In the genomic region with DNA sequence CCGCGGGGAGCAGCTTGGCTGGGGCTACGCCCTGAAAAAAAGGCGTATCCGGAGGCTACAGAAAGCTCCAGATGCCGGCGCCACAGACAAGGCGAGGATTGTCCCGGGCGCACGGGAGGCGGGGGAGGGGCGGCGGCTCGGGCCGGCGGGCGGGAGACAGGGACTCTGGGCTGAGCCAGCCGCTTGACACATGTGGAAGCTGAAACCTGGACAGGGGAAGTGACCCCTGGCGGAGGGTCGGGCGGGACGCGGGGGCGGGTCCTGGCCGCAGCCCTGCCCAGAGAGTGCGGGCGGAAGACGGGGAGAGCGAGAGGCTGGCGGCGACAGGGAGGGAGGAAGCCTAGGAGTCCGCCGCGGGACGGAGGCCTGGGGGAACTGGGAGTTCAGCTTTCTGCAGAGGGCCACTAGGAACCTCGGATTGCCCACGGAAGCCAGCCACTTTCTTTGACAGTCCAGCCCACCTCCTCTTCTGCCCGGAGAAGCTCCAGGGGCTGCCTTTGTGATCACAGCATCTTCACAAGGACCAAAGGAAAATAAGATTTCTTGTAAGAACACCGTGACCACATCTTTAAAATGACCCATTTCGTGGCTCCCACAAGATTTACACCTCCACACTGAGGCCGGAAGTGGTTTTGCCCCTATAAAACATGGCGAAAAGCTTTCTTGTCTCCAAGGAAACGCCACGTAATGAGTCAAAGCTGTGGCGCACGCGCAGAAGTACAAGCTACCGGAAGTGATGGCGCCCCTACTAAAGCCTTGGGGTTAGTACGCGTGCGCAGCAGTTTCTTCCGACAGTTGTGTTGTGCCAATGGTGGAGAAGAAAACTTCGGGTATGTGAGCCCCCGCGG, we compare ENCODE assay signal across 1 cellular context.
TF ChIP-seq lines count a peak whose summit lies in the region.

A gene with protein sequence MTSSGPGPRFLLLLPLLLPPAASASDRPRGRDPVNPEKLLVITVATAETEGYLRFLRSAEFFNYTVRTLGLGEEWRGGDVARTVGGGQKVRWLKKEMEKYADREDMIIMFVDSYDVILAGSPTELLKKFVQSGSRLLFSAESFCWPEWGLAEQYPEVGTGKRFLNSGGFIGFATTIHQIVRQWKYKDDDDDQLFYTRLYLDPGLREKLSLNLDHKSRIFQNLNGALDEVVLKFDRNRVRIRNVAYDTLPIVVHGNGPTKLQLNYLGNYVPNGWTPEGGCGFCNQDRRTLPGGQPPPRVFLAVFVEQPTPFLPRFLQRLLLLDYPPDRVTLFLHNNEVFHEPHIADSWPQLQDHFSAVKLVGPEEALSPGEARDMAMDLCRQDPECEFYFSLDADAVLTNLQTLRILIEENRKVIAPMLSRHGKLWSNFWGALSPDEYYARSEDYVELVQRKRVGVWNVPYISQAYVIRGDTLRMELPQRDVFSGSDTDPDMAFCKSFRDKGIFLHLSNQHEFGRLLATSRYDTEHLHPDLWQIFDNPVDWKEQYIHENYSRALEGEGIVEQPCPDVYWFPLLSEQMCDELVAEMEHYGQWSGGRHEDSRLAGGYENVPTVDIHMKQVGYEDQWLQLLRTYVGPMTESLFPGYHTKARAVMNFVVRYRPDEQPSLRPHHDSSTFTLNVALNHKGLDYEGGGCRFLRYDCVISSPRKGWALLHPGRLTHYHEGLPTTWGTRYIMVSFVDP (minus strand): TSS at position 194 of the 848 bp plus-strand sequence. CDS start 307 bp downstream, outside the sequence.
A gene (plus strand): TSS at position 778 of the 848 bp plus-strand sequence. CDS start 31 bp downstream, at position 809.

TF ChIP-seq in HepG2, 621 proteins besides CTCF, POLR2A, EP300 and RAD21 (continued from another document and continues in another):
- TF ChIP-seq TBX2 (CRISPR knock-in tag; IDR thresholded peaks at IDR 0.05; ENCODE audit: borderline replicate concordance) (0 out of 2 replicates have a peak, but pooled peaks have one; percentile 57), MEIS2 (CRISPR knock-in tag; IDR thresholded peaks at IDR 0.05) (peak; percentile 68; the same call in 1 of the 2 replicates), SMARCC2 (IDR thresholded peaks at IDR 0.05) (no peak), POLR2AphosphoS5 (IDR thresholded peaks at IDR 0.05; ENCODE audit: low read depth, low read length) (peak; percentile 60; the same call in 1 of the 2 replicates), GABPB1 (CRISPR knock-in tag; IDR thresholded peaks at IDR 0.05) (peak; percentile 91), ZNF232 (CRISPR knock-in tag; IDR thresholded peaks at IDR 0.05; ENCODE audit: borderline replicate concordance) (0 out of 2 replicates have a peak, but pooled peaks have one; percentile 77), ZNF589 (CRISPR knock-in tag; conservative IDR thresholded peaks at IDR 0.05) (peak; percentile 61; the same call in 1 of the 2 replicates), MEF2D (CRISPR knock-in tag; IDR thresholded peaks at IDR 0.05) (no peak; the same call in 1 of the 2 replicates), ZNF766 (CRISPR knock-in tag; IDR thresholded peaks at IDR 0.05; ENCODE audit: borderline replicate concordance) (no peak), ZNF235 (CRISPR knock-in tag; IDR thresholded peaks at IDR 0.05; ENCODE audit: borderline replicate concordance) (0 out of 2 replicates have a peak, but pooled peaks have one; percentile 36), ASH2L (IDR thresholded peaks at IDR 0.05; ENCODE audit: insufficient read length, low read depth, low read length) (peak; percentile 33), ZFP90 (CRISPR knock-in tag; IDR thresholded peaks at IDR 0.05; ENCODE audit: borderline replicate concordance) (no peak; the same call in 1 of the 2 replicates), ZNF598 (CRISPR knock-in tag; IDR thresholded peaks at IDR 0.05; ENCODE audit: borderline replicate concordance) (no peak), MAF1 (CRISPR knock-in tag; IDR thresholded peaks at IDR 0.05; ENCODE audit: borderline replicate concordance) (peak; percentile 53; the same call in 1 of the 2 replicates), ZEB1 (IDR thresholded peaks at IDR 0.05; ENCODE audit: insufficient replicate concordance, low read depth) (peak; percentile 22), BRD4 (CRISPR knock-in tag; IDR thresholded peaks at IDR 0.05) (peak; percentile 74; the same call in 1 of the 2 replicates), KLF15 (CRISPR knock-in tag; IDR thresholded peaks at IDR 0.05; ENCODE audit: borderline replicate concordance) (peak; percentile 53; the same call in 1 of the 2 replicates), ONECUT2 (CRISPR knock-in tag; IDR thresholded peaks at IDR 0.05) (no peak), BCL6 (CRISPR knock-in tag; IDR thresholded peaks at IDR 0.05) (peak; percentile 54; the same call in 1 of the 2 replicates), ZNF230 (CRISPR knock-in tag; IDR thresholded peaks at IDR 0.05) (no peak; the same call in 1 of the 2 replicates), KLF16 (CRISPR knock-in tag; IDR thresholded peaks at IDR 0.05) (no peak; a peak in 2 of 4 replicates), ZNF557 (CRISPR knock-in tag; IDR thresholded peaks at IDR 0.05) (0 out of 2 replicates have a peak, but pooled peaks have one; percentile 40), NR2C2 (CRISPR knock-in tag; IDR thresholded peaks at IDR 0.05; ENCODE audit: borderline replicate concordance) (peak; percentile 90; the same call in 1 of the 2 replicates), ZFP36L1 (CRISPR knock-in tag; IDR thresholded peaks at IDR 0.05) (0 out of 2 replicates have a peak, but pooled peaks have one; percentile 31)
- TF ChIP-seq, protein P1, sequence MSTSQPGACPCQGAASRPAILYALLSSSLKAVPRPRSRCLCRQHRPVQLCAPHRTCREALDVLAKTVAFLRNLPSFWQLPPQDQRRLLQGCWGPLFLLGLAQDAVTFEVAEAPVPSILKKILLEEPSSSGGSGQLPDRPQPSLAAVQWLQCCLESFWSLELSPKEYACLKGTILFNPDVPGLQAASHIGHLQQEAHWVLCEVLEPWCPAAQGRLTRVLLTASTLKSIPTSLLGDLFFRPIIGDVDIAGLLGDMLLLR (CRISPR knock-in tag; IDR thresholded peaks at IDR 0.05), result peak; percentile 75
- TF ChIP-seq, protein P2, sequence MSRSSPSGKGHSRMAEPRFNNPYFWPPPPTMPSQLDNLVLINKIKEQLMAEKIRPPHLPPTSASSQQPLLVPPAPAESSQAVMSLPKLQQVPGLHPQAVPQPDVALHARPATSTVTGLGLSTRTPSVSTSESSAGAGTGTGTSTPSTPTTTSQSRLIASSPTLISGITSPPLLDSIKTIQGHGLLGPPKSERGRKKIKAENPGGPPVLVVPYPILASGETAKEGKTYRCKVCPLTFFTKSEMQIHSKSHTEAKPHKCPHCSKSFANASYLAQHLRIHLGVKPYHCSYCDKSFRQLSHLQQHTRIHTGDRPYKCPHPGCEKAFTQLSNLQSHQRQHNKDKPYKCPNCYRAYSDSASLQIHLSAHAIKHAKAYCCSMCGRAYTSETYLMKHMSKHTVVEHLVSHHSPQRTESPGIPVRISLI (CRISPR knock-in tag; IDR thresholded peaks at IDR 0.05; ENCODE audit: borderline replicate concordance), result peak; percentile 65; the same call in 1 of the 2 replicates
- TF ChIP-seq, protein P3, sequence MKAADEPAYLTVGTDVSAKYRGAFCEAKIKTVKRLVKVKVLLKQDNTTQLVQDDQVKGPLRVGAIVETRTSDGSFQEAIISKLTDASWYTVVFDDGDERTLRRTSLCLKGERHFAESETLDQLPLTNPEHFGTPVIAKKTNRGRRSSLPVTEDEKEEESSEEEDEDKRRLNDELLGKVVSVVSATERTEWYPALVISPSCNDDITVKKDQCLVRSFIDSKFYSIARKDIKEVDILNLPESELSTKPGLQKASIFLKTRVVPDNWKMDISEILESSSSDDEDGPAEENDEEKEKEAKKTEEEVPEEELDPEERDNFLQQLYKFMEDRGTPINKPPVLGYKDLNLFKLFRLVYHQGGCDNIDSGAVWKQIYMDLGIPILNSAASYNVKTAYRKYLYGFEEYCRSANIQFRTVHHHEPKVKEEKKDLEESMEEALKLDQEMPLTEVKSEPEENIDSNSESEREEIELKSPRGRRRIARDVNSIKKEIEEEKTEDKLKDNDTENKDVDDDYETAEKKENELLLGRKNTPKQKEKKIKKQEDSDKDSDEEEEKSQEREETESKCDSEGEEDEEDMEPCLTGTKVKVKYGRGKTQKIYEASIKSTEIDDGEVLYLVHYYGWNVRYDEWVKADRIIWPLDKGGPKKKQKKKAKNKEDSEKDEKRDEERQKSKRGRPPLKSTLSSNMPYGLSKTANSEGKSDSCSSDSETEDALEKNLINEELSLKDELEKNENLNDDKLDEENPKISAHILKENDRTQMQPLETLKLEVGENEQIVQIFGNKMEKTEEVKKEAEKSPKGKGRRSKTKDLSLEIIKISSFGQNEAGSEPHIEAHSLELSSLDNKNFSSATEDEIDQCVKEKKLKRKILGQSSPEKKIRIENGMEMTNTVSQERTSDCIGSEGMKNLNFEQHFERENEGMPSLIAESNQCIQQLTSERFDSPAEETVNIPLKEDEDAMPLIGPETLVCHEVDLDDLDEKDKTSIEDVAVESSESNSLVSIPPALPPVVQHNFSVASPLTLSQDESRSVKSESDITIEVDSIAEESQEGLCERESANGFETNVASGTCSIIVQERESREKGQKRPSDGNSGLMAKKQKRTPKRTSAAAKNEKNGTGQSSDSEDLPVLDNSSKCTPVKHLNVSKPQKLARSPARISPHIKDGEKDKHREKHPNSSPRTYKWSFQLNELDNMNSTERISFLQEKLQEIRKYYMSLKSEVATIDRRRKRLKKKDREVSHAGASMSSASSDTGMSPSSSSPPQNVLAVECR (CRISPR knock-in tag; IDR thresholded peaks at IDR 0.05; ENCODE audit: borderline replicate concordance), result peak; percentile 83; the same call in 1 of the 2 replicates
- TF ChIP-seq, protein P4, sequence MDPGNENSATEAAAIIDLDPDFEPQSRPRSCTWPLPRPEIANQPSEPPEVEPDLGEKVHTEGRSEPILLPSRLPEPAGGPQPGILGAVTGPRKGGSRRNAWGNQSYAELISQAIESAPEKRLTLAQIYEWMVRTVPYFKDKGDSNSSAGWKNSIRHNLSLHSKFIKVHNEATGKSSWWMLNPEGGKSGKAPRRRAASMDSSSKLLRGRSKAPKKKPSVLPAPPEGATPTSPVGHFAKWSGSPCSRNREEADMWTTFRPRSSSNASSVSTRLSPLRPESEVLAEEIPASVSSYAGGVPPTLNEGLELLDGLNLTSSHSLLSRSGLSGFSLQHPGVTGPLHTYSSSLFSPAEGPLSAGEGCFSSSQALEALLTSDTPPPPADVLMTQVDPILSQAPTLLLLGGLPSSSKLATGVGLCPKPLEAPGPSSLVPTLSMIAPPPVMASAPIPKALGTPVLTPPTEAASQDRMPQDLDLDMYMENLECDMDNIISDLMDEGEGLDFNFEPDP (CRISPR knock-in tag; conservative IDR thresholded peaks at IDR 0.05), result 0 out of 2 replicates have a peak, but pooled peaks have one; percentile 6
- TF ChIP-seq, protein P5, sequence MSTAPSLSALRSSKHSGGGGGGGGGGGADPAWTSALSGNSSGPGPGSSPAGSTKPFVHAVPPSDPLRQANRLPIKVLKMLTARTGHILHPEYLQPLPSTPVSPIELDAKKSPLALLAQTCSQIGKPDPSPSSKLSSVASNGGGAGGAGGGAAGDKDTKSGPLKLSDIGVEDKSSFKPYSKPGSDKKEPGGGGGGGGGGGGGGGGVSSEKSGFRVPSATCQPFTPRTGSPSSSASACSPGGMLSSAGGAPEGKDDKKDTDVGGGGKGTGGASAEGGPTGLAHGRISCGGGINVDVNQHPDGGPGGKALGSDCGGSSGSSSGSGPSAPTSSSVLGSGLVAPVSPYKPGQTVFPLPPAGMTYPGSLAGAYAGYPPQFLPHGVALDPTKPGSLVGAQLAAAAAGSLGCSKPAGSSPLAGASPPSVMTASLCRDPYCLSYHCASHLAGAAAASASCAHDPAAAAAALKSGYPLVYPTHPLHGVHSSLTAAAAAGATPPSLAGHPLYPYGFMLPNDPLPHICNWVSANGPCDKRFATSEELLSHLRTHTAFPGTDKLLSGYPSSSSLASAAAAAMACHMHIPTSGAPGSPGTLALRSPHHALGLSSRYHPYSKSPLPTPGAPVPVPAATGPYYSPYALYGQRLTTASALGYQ (CRISPR knock-in tag; IDR thresholded peaks at IDR 0.05), result peak; percentile 5; the same call in 1 of the 2 replicates
- TF ChIP-seq, protein P6, sequence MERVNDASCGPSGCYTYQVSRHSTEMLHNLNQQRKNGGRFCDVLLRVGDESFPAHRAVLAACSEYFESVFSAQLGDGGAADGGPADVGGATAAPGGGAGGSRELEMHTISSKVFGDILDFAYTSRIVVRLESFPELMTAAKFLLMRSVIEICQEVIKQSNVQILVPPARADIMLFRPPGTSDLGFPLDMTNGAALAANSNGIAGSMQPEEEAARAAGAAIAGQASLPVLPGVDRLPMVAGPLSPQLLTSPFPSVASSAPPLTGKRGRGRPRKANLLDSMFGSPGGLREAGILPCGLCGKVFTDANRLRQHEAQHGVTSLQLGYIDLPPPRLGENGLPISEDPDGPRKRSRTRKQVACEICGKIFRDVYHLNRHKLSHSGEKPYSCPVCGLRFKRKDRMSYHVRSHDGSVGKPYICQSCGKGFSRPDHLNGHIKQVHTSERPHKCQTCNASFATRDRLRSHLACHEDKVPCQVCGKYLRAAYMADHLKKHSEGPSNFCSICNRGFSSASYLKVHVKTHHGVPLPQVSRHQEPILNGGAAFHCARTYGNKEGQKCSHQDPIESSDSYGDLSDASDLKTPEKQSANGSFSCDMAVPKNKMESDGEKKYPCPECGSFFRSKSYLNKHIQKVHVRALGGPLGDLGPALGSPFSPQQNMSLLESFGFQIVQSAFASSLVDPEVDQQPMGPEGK (CRISPR knock-in tag; IDR thresholded peaks at IDR 0.05), result peak; percentile 72; the same call in 1 of the 2 replicates
- TF ChIP-seq, protein P7, sequence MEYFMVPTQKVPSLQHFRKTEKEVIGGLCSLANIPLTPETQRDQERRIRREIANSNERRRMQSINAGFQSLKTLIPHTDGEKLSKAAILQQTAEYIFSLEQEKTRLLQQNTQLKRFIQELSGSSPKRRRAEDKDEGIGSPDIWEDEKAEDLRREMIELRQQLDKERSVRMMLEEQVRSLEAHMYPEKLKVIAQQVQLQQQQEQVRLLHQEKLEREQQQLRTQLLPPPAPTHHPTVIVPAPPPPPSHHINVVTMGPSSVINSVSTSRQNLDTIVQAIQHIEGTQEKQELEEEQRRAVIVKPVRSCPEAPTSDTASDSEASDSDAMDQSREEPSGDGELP (IDR thresholded peaks at IDR 0.05; ENCODE audit: borderline replicate concordance, low read depth), result peak; percentile 71; the same call in 1 of the 2 replicates
- TF ChIP-seq, protein P8, sequence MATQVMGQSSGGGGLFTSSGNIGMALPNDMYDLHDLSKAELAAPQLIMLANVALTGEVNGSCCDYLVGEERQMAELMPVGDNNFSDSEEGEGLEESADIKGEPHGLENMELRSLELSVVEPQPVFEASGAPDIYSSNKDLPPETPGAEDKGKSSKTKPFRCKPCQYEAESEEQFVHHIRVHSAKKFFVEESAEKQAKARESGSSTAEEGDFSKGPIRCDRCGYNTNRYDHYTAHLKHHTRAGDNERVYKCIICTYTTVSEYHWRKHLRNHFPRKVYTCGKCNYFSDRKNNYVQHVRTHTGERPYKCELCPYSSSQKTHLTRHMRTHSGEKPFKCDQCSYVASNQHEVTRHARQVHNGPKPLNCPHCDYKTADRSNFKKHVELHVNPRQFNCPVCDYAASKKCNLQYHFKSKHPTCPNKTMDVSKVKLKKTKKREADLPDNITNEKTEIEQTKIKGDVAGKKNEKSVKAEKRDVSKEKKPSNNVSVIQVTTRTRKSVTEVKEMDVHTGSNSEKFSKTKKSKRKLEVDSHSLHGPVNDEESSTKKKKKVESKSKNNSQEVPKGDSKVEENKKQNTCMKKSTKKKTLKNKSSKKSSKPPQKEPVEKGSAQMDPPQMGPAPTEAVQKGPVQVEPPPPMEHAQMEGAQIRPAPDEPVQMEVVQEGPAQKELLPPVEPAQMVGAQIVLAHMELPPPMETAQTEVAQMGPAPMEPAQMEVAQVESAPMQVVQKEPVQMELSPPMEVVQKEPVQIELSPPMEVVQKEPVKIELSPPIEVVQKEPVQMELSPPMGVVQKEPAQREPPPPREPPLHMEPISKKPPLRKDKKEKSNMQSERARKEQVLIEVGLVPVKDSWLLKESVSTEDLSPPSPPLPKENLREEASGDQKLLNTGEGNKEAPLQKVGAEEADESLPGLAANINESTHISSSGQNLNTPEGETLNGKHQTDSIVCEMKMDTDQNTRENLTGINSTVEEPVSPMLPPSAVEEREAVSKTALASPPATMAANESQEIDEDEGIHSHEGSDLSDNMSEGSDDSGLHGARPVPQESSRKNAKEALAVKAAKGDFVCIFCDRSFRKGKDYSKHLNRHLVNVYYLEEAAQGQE (IDR thresholded peaks at IDR 0.05; ENCODE audit: borderline replicate concordance in 1 of 2, low read depth in 1 of 2, low read length in 2 of 2), result 0 out of 4 replicates have a peak, but pooled peaks of 1 of the 2 experiments have one; percentile 4
